ENCODE assay signal across 1 cellular context in genomic region chr6:47698342-47698787, GRCh38.
TF ChIP-seq lines count a peak whose summit lies in the region.

ADGRF4 (plus strand) TSS chr6:47698580; CDS start chr6:47707246, 8,666 bp downstream.

TF ChIP-seq in HEK293, 187 proteins besides CTCF, POLR2A, EP300 and RAD21 (continued from another document and continues in another):
- TF ChIP-seq ZNF26 (tag by site-specific recombination; IDR thresholded peaks at IDR 0.05) (0 out of 2 replicates have a peak, but pooled peaks have one; percentile 5), GFI1B (tag by site-specific recombination; IDR thresholded peaks at IDR 0.05) (no peak), ZBTB44 (tag by site-specific recombination; IDR thresholded peaks at IDR 0.05) (peak; percentile 98), ZNF571 (tag by site-specific recombination; IDR thresholded peaks at IDR 0.05) (no peak), ZNF629 (tag by site-specific recombination; IDR thresholded peaks at IDR 0.05) (peak; percentile 26; the same call in 1 of the 2 replicates), ZNF529 (tag by site-specific recombination; IDR thresholded peaks at IDR 0.05; ENCODE audit: insufficient replicate concordance) (no peak), ZBTB8A (tag by site-specific recombination; IDR thresholded peaks at IDR 0.05) (no peak), ZNF280C (tag by site-specific recombination; IDR thresholded peaks at IDR 0.05) (no peak), ZNF610 (tag by site-specific recombination; IDR thresholded peaks at IDR 0.05; ENCODE audit: borderline replicate concordance) (no peak), ZNF18 (tag by site-specific recombination; IDR thresholded peaks at IDR 0.05) (peak; percentile 21; the same call in 1 of the 2 replicates), TRIM28 (IDR thresholded peaks at IDR 0.05; ENCODE audit: borderline replicate concordance, low read length) (peak; percentile 80), HOXD13 (CRISPR knock-in tag; IDR thresholded peaks at IDR 0.05; ENCODE audit: borderline replicate concordance) (no peak), ZNF280D (tag by site-specific recombination; IDR thresholded peaks at IDR 0.05) (no peak), ZXDB (tag by site-specific recombination; IDR thresholded peaks at IDR 0.05) (0 out of 2 replicates have a peak, but pooled peaks have one; percentile 17), WT1 (tag by site-specific recombination; IDR thresholded peaks at IDR 0.05) (no peak), ZNF121 (tag by site-specific recombination; IDR thresholded peaks at IDR 0.05) (no peak), ZBTB17 (tag by site-specific recombination; IDR thresholded peaks at IDR 0.05) (peak; percentile 75; the same call in 1 of the 2 replicates), ZNF660 (tag by site-specific recombination; IDR thresholded peaks at IDR 0.05) (0 out of 2 replicates have a peak, but pooled peaks have one; percentile 30), BCL11A (tag by site-specific recombination; IDR thresholded peaks at IDR 0.05; ENCODE audit: low read depth) (no peak), ZNF155 (tag by site-specific recombination; IDR thresholded peaks at IDR 0.05) (no peak), ZNF248 (tag by site-specific recombination; IDR thresholded peaks at IDR 0.05) (no peak), ZNF548 (tag by site-specific recombination; IDR thresholded peaks at IDR 0.05) (no peak), GLIS1 (tag by site-specific recombination; IDR thresholded peaks at IDR 0.05) (0 out of 2 replicates have a peak, but pooled peaks have one; percentile 21), ZNF692 (tag by site-specific recombination; IDR thresholded peaks at IDR 0.05) (peak; percentile 68; the same call in 1 of the 2 replicates), FEZF1 (tag by site-specific recombination; IDR thresholded peaks at IDR 0.05) (no peak), ZNF626 (tag by site-specific recombination; IDR thresholded peaks at IDR 0.05) (no peak), ZNF366 (tag by site-specific recombination; conservative IDR thresholded peaks at IDR 0.05) (no peak; the same call in 1 of the 2 replicates), SCRT2 (tag by site-specific recombination; IDR thresholded peaks at IDR 0.05) (no peak; the same call in 1 of the 2 replicates), ZFP41 (tag by site-specific recombination; IDR thresholded peaks at IDR 0.05; ENCODE audit: borderline replicate concordance) (no peak), ZNF140 (tag by site-specific recombination; IDR thresholded peaks at IDR 0.05) (no peak), ZSCAN5A (tag by site-specific recombination; IDR thresholded peaks at IDR 0.05) (no peak), ELK4 (IDR thresholded peaks at IDR 0.05; ENCODE audit: borderline replicate concordance, low read depth, low read length) (no peak), ZNF354C (tag by site-specific recombination; IDR thresholded peaks at IDR 0.05; ENCODE audit: borderline replicate concordance, low read depth) (no peak), HOXC10 (CRISPR knock-in tag; IDR thresholded peaks at IDR 0.05) (no peak), ZNF146 (tag by site-specific recombination; IDR thresholded peaks at IDR 0.05) (no peak), RBAK (tag by site-specific recombination; IDR thresholded peaks at IDR 0.05) (no peak), ZNF37A (tag by site-specific recombination; IDR thresholded peaks at IDR 0.05) (no peak), ZNF404 (tag by site-specific recombination; IDR thresholded peaks at IDR 0.05) (no peak), ZNF791 (tag by site-specific recombination; IDR thresholded peaks at IDR 0.05) (no peak), ZNF704 (tag by site-specific recombination; IDR thresholded peaks at IDR 0.05) (no peak), ZNF157 (tag by site-specific recombination; IDR thresholded peaks at IDR 0.05) (no peak), ZNF221 (tag by site-specific recombination; IDR thresholded peaks at IDR 0.05; ENCODE audit: borderline replicate concordance) (no peak), ZNF211 (tag by site-specific recombination; IDR thresholded peaks at IDR 0.05; ENCODE audit: low read depth) (no peak), ZNF175 (tag by site-specific recombination; IDR thresholded peaks at IDR 0.05) (no peak), ZNF561 (tag by site-specific recombination; IDR thresholded peaks at IDR 0.05; ENCODE audit: borderline replicate concordance) (no peak), KLF7 (tag by site-specific recombination; IDR thresholded peaks at IDR 0.05; ENCODE audit: borderline replicate concordance) (no peak), PRDM4 (tag by site-specific recombination; IDR thresholded peaks at IDR 0.05) (no peak), KLF1 (tag by site-specific recombination; IDR thresholded peaks at IDR 0.05) (no peak), ZNF114 (tag by site-specific recombination; IDR thresholded peaks at IDR 0.05) (no peak)
